Comparison of ENCODE assay signal across 9 cellular contexts in the genomic region with DNA sequence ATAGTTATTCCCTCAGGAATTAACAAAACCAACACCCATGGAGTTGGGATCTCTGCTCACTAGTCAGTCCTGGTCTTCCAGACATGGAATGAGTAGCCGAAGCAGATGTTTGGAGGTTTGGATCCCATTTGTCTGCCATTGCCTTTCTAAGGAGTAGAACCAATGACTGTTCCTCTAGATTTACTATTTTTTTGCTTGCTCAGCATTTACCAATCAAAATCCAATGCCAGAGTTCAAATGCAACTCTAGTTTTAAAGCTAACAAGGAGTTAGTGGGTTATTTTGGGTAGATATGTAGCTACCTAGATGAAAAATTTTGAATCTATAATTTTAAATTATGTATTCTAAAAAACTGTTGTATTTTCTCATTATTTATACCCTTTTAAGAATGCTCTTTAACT.
"Had no signal": no experiment of that assay in that cellular context is flagged by ENCODE, and none has a peak within 500 bp of the region (broad histone marks: within the 10 kb centered on the region; RNA-seq: fewer than 3 reads in every experiment).

No MANE protein-coding gene starts in this region.

- H3K9ac ChIP-seq: GM23248, KMS-11 had no signal

- H3K4me3 ChIP-seq: GM23248 had no signal

- DNase-seq: GM23248, GOT3, H9, HCEC 1CT, Karpas-422, KBM-7 had no signal

- H3K27ac ChIP-seq: GM23248, KMS-11 had no signal

- H3K4me2 ChIP-seq: KMS-11 had no signal

- FAIRE-seq: H54, HTR-8/SVneo had no signal

- H2AFZ ChIP-seq: GM23248 had no signal
